In genomic region chr19:41229338-41229737, GRCh38 we compare ENCODE assay signal across 2 cellular contexts.
TF ChIP-seq lines count a peak whose summit lies in the region.

No MANE protein-coding gene starts in this region.

TF ChIP-seq in HCT116, 20 proteins besides CTCF, POLR2A, EP300 and RAD21:
- TF ChIP-seq JUND (IDR thresholded peaks at IDR 0.05) = peak; percentile 58; the same call in 1 of the 2 replicates
- TF ChIP-seq FOSL1 (IDR thresholded peaks at IDR 0.05; ENCODE audit: low read depth) = peak; percentile 58
- TF ChIP-seq SP1 (IDR thresholded peaks at IDR 0.05; ENCODE audit: low read depth) = peak; percentile 28; the same call in 1 of the 2 replicates

TF ChIP-seq in SK-N-SH, 30 proteins besides CTCF, POLR2A, EP300 and RAD21:
- TF ChIP-seq FOSL2 (IDR thresholded peaks at IDR 0.05; ENCODE audit: borderline replicate concordance, low read depth) (peak; percentile 60; the same call in 1 of the 2 replicates), JUND (IDR thresholded peaks at IDR 0.05) (peak; percentile 52; the same call in 1 of the 2 replicates), NFIC (IDR thresholded peaks at IDR 0.05; ENCODE audit: borderline replicate concordance) (peak; percentile 64; the same call in 1 of the 2 replicates)
